Comparison of ENCODE assay signal across 20 cellular contexts in genomic region chr2:121245913-121246312, GRCh38. TPM values are rescaled to one million over a fixed set of nuclear protein-coding genes. Genes with fewer than 3 reads are reported as not detected.
DNase-seq lines count a peak whose midpoint lies in the region; ATAC-seq and TF ChIP-seq lines count a peak whose summit lies in the region.
"Had no signal": no experiment of that assay in that cellular context is flagged by ENCODE, and none has a peak within 500 bp of the region (broad histone marks: within the 10 kb centered on the region; RNA-seq: fewer than 3 reads in every experiment).

No MANE protein-coding gene starts in this region.

- 79% methylated on average over 2 to 4 of the region's 4 CpGs for whole genome bisulfite sequencing in transverse colon (ENCODE audit: low coverage in 1 of 2), 2 donors

- no peaks in the 10 kb centered on the region for H3K9me3 Mint-ChIP-seq in Calu3 (ENCODE audit: low read depth, unreplicated experiment)
- H3K9me3 Mint-ChIP-seq: CD4-positive, alpha-beta memory T cell had no signal

- no peak for ATAC-seq in lower lobe of right lung
- ATAC-seq: Panc1 had no signal

- H3K27ac Mint-ChIP-seq in Calu3 (ENCODE audit: unreplicated experiment) = no peak overlapping the region
- H3K27ac Mint-ChIP-seq: CD4-positive, alpha-beta memory T cell had no signal

- H3K4me1 ChIP-seq in lower lobe of right lung = no peaks in the 10 kb centered on the region
- H3K4me1 ChIP-seq in transverse colon = no peaks in the 10 kb centered on the region

- CTCF ChIA-PET in RWPE1 (lab: Yijun Ruan, JAX) = interaction anchor here (0.7 kb wide), 1 partner anchor 988 kb away, joined by 3 read pairs; no protein-coding TSS in a partner anchor
- CTCF ChIA-PET in Calu3 (lab: Charles Lee) = no interaction called here

- no TSS peak for BruUV-seq in Calu3 (replicated peaks; lab: Mats Ljungman, UMichigan)

- TF ChIP-seq CTCF in RWPE1 (conservative IDR thresholded peaks at IDR 0.05; ENCODE audit: low read depth) = no peak
- TF ChIP-seq CTCF in lower lobe of right lung (IDR thresholded peaks at IDR 0.05) = no peak
- no peak for TF ChIP-seq CTCF in transverse colon (IDR thresholded peaks at IDR 0.05)
- no peak for TF ChIP-seq CTCF in Calu3 (IDR thresholded peaks at IDR 0.05; ENCODE audit: unreplicated experiment)

- H3K4me3 Mint-ChIP-seq in Calu3 (ENCODE audit: low read depth, unreplicated experiment) = no peak overlapping the region
- H3K4me3 Mint-ChIP-seq: CD4-positive, alpha-beta memory T cell had no signal

- H3K36me3 Mint-ChIP-seq in Calu3 (ENCODE audit: insufficient read depth, unreplicated experiment) = peaks cover 20% of the 10 kb centered on the region
- H3K36me3 Mint-ChIP-seq: CD4-positive, alpha-beta memory T cell had no signal

- DNase-seq in NCI-H460 (ENCODE audit: extremely low read depth, low read depth) (peak; percentile 30), RWPE1 (ENCODE audit: low spot score) (no peak), lower lobe of right lung (peak; percentile 10), transverse colon (peak; percentile 4), foreskin melanocyte (no peak), mesenteric fat pad (ENCODE audit: low spot score) (no peak), Calu3 (no peak)
- DNase-seq: C1 segment of cervical spinal cord; CD4-positive, alpha-beta memory T cell; DMS79 treated with DMSO at 0.1 percent for 48 hours; GF-D8; IMR-90; MM.1S; NCI-H2029; NCI-H446 treated with DMSO at 0.1 percent for 48 hours; NCI-H526 treated with DMSO at 0.1 percent for 48 hours; SHP77 treated with DMSO at 0.1 percent for 48 hours had no signal

- H3K4me1 Mint-ChIP-seq in Calu3 (ENCODE audit: low read depth, unreplicated experiment) = peaks cover 6% of the 10 kb centered on the region
- H3K4me1 Mint-ChIP-seq: CD4-positive, alpha-beta memory T cell had no signal

- H3K27me3 ChIP-seq in lower lobe of right lung (ENCODE audit: low read depth) = no peaks in the 10 kb centered on the region
- H3K27me3 ChIP-seq in transverse colon = no peaks in the 10 kb centered on the region

- no peaks in the 10 kb centered on the region for H3K27me3 Mint-ChIP-seq in Calu3 (ENCODE audit: unreplicated experiment)
- H3K27me3 Mint-ChIP-seq: CD4-positive, alpha-beta memory T cell had no signal

- POLR2A ChIA-PET in RWPE1 (lab: Yijun Ruan, JAX; ENCODE audit: low non-redundant PET) = no interaction called here

- TF ChIP-seq EP300 in transverse colon (IDR thresholded peaks at IDR 0.05; ENCODE audit: low read depth) = no peak

- in situ Hi-C loops in transverse colon (cut with MboI; ENCODE audit: low pct_ligation_motif_present in 1 of 4, low pct_unique_long_range_greater_than_20kb in 1 of 4, low sequenced_read_pairs in 3 of 4) = no loop called here

- H3K4me3 ChIP-seq in lower lobe of right lung = no peak overlapping the region
- H3K4me3 ChIP-seq in transverse colon = no peak overlapping the region

- H3K9me3 ChIP-seq in lower lobe of right lung (no peaks in the 10 kb centered on the region), transverse colon (no peaks in the 10 kb centered on the region)

- peak overlapping the region; percentile 33 for H3K27ac ChIP-seq in RWPE1
- H3K27ac ChIP-seq in lower lobe of right lung = no peak overlapping the region
- H3K27ac ChIP-seq in transverse colon = peak overlapping the region in 1 of 4 donors; percentile 46
- H3K27ac ChIP-seq: KMS-11 had no signal

- intact Hi-C loops in lower lobe of right lung (cut with DNase I) = no loop called here
- intact Hi-C loops in transverse colon (cut with DNase I; ENCODE audit: low total_unique reads) = no loop called here
- intact Hi-C loops in Calu3 (cut with micrococcal nuclease; ENCODE audit: unreplicated experiment) = no loop called here

- H3K36me3 ChIP-seq in lower lobe of right lung (peaks cover 13% of the 10 kb centered on the region), transverse colon (peaks cover 0 to 19% (median 0%) of the 10 kb centered on the region in 4 donors)

- no peak for TF ChIP-seq POLR2A in transverse colon (IDR thresholded peaks at IDR 0.05)

RNA-seq across cellular contexts. Expression of gene TFCP2L1, which starts 39.1 kb away (rescaled TPM):
- total RNA-seq in NCI-H460 (2014; rRNA removed; shearing (Covaris generic)) = 0.02 and 0.09 TPM in 2 replicates
- polyA plus RNA-seq in NCI-H460 (2014; cell fraction: nucleus; rRNA removed) = 0.15 TPM in 1 of 2 replicates, not detected in the other
- total RNA-seq in lower lobe of right lung (19.2 TPM), transverse colon (100 to 1,000 TPM in 3 of 4 donors, 10 to 100 TPM in 1; 52.7 to 167 (median 146) TPM), mesenteric fat pad (3.1 TPM), Calu3 (2022) (21.1 and 29.8 TPM in 2 replicates)
- total RNA-seq: A673, IMR-90 had no signal
- polyA plus RNA-seq: CD4-positive, alpha-beta memory T cell; IMR-90 had no signal

Comparison
In these comparisons a context has a peak if more than half of its experiments do, and no peak if none do; other contexts are left out.
1. DNase-seq: peak in NCI-H460 (single experiment), lower lobe of right lung (single experiment) and transverse colon (single experiment); none in RWPE1 (single experiment), foreskin melanocyte (single experiment), mesenteric fat pad (single experiment) and Calu3 (single experiment).